In the genomic region with DNA sequence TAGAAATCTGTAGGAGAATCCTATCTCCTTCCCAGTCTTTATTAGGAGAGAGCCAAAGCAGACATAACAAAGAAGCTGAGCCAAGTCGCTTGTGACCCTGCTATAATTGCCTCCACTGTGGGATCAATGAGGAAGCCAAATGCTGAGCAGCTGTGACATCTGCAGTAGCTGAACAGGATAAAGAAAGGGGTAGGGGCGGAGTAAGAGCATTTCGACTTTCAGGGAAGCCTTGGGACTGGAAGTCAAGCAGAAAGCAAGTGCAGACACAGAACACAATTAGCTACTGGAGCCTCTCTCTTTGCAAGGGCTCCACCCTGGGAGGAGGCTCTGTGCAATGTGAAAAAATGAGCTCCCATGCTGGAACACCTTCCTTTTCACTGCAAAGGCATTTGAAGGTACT, we compare ENCODE assay signal across 22 cellular contexts.
DNase-seq lines count a peak whose midpoint lies in the region; ATAC-seq and TF ChIP-seq lines count a peak whose summit lies in the region.
"Had no signal": no experiment of that assay in that cellular context is flagged by ENCODE, and none has a peak within 500 bp of the region (broad histone marks: within the 10 kb centered on the region; RNA-seq: fewer than 3 reads in every experiment).

No MANE protein-coding gene starts in this region.

- H3K9me3 Mint-ChIP-seq in MCF 10A (ENCODE audit: unreplicated experiment) = no peaks in the 10 kb centered on the region
- H3K9me3 Mint-ChIP-seq in WTC11 = no peaks in the 10 kb centered on the region
- H3K9me3 Mint-ChIP-seq: activated naive CD8-positive, alpha-beta T cell treated with anti-CD3 and anti-CD28 coated beads for 36 hours; activated T-helper 1 cell treated with anti-CD3 and anti-CD28 coated beads, Interleukin-12 subunit alpha, Interleukin-12 subunit beta, Interleukin-2, Interleukin-4 antibody, amounts not matched to agents 30 ng/mL and 10 ng/mL and 1 ng/mL, durations not matched to agents 14 hours and 24 hours and 36 hours; HFFc6 had no signal

- H3K27me3 Mint-ChIP-seq in MCF 10A (ENCODE audit: insufficient read depth, unreplicated experiment) (no peaks in the 10 kb centered on the region), WTC11 (ENCODE audit: low read depth) (no peaks in the 10 kb centered on the region; the same call in 1 of the 2 replicates)

- H4K20me1 ChIP-seq in mammary epithelial cell (ENCODE audit: insufficient read depth, low read length) = no peaks in the 10 kb centered on the region

- H3K9ac ChIP-seq in mammary epithelial cell (ENCODE audit: insufficient read depth, low read length) = no peak overlapping the region
- H3K9ac ChIP-seq in colonic mucosa (ENCODE audit: low read depth in 2 of 2, low read length in 2 of 2) = no peak overlapping the region

- H3K4me1 ChIP-seq in mammary epithelial cell (ENCODE audit: insufficient read depth, low read length) (no peaks in the 10 kb centered on the region), adrenal gland (replicated peaks in 1 of 2) (no peaks in the 10 kb centered on the region), sigmoid colon (no peaks in the 10 kb centered on the region), colonic mucosa (no peaks in the 10 kb centered on the region)
- H3K4me1 ChIP-seq: psoas muscle, spleen had no signal

- peak overlapping the region; percentile 22 for H2AFZ ChIP-seq in mammary epithelial cell (ENCODE audit: low read depth, low read length)

- dilution Hi-C loops in mammary epithelial cell (cut with HindIII; ENCODE audit: low sequenced_read_pairs) = no loop called here

- peak; percentile 71 for ATAC-seq in WTC11
- ATAC-seq: psoas muscle had no signal

- no peak for DNase-seq in mammary epithelial cell
- DNase-seq in MCF 10A (ENCODE audit: unreplicated experiment) = no peak
- no peak for DNase-seq in WTC11 (ENCODE audit: low spot score)
- peak; percentile 5 for DNase-seq in medulla oblongata (ENCODE audit: extremely low spot score)
- no peak for DNase-seq in adrenal gland
- DNase-seq in MV-4-11 (lab: John Stamatoyannopoulos, UW) = no peak
- no peak for DNase-seq in sigmoid colon
- no peak for DNase-seq in colonic mucosa
- DNase-seq: activated naive CD8-positive, alpha-beta T cell treated with anti-CD3 and anti-CD28 coated beads for 36 hours; brain microvascular endothelial cell; DMS153; HFFc6; mesenchymal stem cell; NCI-H1105; NK-92 treated with Interleukin-12 subunit alpha and Interleukin-12 subunit beta, amount 100 ng/mL, for 24 hours; psoas muscle; RPMI8226; spleen had no signal

- H3K36me3 ChIP-seq in mammary epithelial cell (ENCODE audit: insufficient read depth, low read length) (no peaks in the 10 kb centered on the region), adrenal gland (replicated peaks in 1 of 2) (no peaks in the 10 kb centered on the region), sigmoid colon (no peaks in the 10 kb centered on the region), colonic mucosa (no peaks in the 10 kb centered on the region)
- H3K36me3 ChIP-seq: brain microvascular endothelial cell, spleen, vagina had no signal

- H3K4me3 Mint-ChIP-seq in MCF 10A (ENCODE audit: unreplicated experiment) (no peak overlapping the region), WTC11 (no peak overlapping the region)
- H3K4me3 Mint-ChIP-seq: activated naive CD8-positive, alpha-beta T cell treated with anti-CD3 and anti-CD28 coated beads for 36 hours; activated T-helper 1 cell treated with anti-CD3 and anti-CD28 coated beads, Interleukin-12 subunit alpha, Interleukin-12 subunit beta, Interleukin-2, Interleukin-4 antibody, amounts not matched to agents 30 ng/mL and 10 ng/mL and 1 ng/mL, durations not matched to agents 14 hours and 24 hours and 36 hours; HFFc6 had no signal

- 71% methylated on average over 2 of the region's 3 CpGs for WGBS in mammary epithelial cell (ENCODE audit: low coverage, missing lambda C conversion rate)
- WGBS in adrenal gland, 4 donors = 19 to 27% (median 24%) methylated on average over 3 of the region's 3 CpGs
- WGBS in sigmoid colon, 2 donors = 6 to 18% methylated on average over 3 of the region's 3 CpGs

- TF ChIP-seq POLR2A in adrenal gland (IDR thresholded peaks at IDR 0.05) = no peak
- TF ChIP-seq POLR2A in sigmoid colon (IDR thresholded peaks at IDR 0.05) = no peak

- H3K4me2 ChIP-seq in mammary epithelial cell (ENCODE audit: insufficient read depth, low read depth, low read length) = no peak overlapping the region

- TF ChIP-seq CTCF in mammary epithelial cell (conservative IDR thresholded peaks at IDR 0.05 in 1 of 2, IDR thresholded peaks at IDR 0.05 in 1 of 2; ENCODE audit: extremely low read depth in 1 of 2, insufficient read depth in 1 of 2, low read depth in 1 of 2, low read length in 2 of 2) (no peak), MCF 10A (IDR thresholded peaks at IDR 0.05; ENCODE audit: unreplicated experiment) (no peak), WTC11 (IDR thresholded peaks at IDR 0.05) (no peak), adrenal gland (IDR thresholded peaks at IDR 0.05) (no peak), sigmoid colon (IDR thresholded peaks at IDR 0.05) (no peak), colonic mucosa (IDR thresholded peaks at IDR 0.05) (no peak)

- H3K4me1 Mint-ChIP-seq in MCF 10A (ENCODE audit: insufficient read depth, unreplicated experiment) (peaks cover 6% of the 10 kb centered on the region), WTC11 (peaks cover 42% of the 10 kb centered on the region)
- H3K4me1 Mint-ChIP-seq: activated naive CD8-positive, alpha-beta T cell treated with anti-CD3 and anti-CD28 coated beads for 36 hours had no signal

- H3K36me3 Mint-ChIP-seq in MCF 10A (ENCODE audit: insufficient read depth, unreplicated experiment) (no peaks in the 10 kb centered on the region), WTC11 (no peaks in the 10 kb centered on the region)
- H3K36me3 Mint-ChIP-seq: activated naive CD8-positive, alpha-beta T cell treated with anti-CD3 and anti-CD28 coated beads for 36 hours had no signal

- intact Hi-C loops in mammary epithelial cell (cut with micrococcal nuclease) (no loop called here), MCF 10A (cut with micrococcal nuclease) (no loop called here), adrenal gland (cut with DNase I) (no loop called here), sigmoid colon (cut with DNase I) (no loop called here), colonic mucosa (cut with DNase I) (no loop called here)

- BruUV-seq in mammary epithelial cell (replicated peaks; lab: Mats Ljungman, UMichigan) (no TSS peak), MCF 10A (replicated peaks; lab: Mats Ljungman, UMichigan) (no TSS peak)

- TF ChIP-seq EP300 in sigmoid colon (IDR thresholded peaks at IDR 0.05) = no peak

- H3K9me3 ChIP-seq in mammary epithelial cell (replicated peaks; ENCODE audit: insufficient read depth, low read length) = no peaks in the 10 kb centered on the region
- no peaks in the 10 kb centered on the region for H3K9me3 ChIP-seq in adrenal gland (replicated peaks in 1 of 3)
- H3K9me3 ChIP-seq in sigmoid colon = no peaks in the 10 kb centered on the region
- no peaks in the 10 kb centered on the region for H3K9me3 ChIP-seq in colonic mucosa
- H3K9me3 ChIP-seq: psoas muscle, spleen, vagina had no signal

- H3K27ac ChIP-seq in mammary epithelial cell (ENCODE audit: insufficient read depth, low read depth, low read length) (no peak overlapping the region), adrenal gland (no peak overlapping the region), sigmoid colon (no peak overlapping the region), colonic mucosa (no peak overlapping the region)
- H3K27ac ChIP-seq: brain microvascular endothelial cell, C4-2B, coronary artery, psoas muscle, spleen, vagina had no signal

- H3K4me3 ChIP-seq in mammary epithelial cell (replicated peaks in 1 of 3; ENCODE audit: insufficient read depth in 1 of 3, low read depth in 2 of 3, low read length in 3 of 3) = no peak overlapping the region
- no peak overlapping the region for H3K4me3 ChIP-seq in adrenal gland
- no peak overlapping the region for H3K4me3 ChIP-seq in sigmoid colon
- no peak overlapping the region for H3K4me3 ChIP-seq in colonic mucosa
- H3K4me3 ChIP-seq: coronary artery, psoas muscle, spleen, vagina had no signal

- in situ Hi-C loops in mammary epithelial cell (cut with MboI; ENCODE audit: low sequenced_read_pairs in 2 of 2) = no loop called here

- H3K27ac Mint-ChIP-seq in MCF 10A (ENCODE audit: low read depth, unreplicated experiment) = no peak overlapping the region
- no peak overlapping the region for H3K27ac Mint-ChIP-seq in WTC11
- H3K27ac Mint-ChIP-seq: activated naive CD8-positive, alpha-beta T cell treated with anti-CD3 and anti-CD28 coated beads for 36 hours; activated T-helper 1 cell treated with anti-CD3 and anti-CD28 coated beads, Interleukin-12 subunit alpha, Interleukin-12 subunit beta, Interleukin-2, Interleukin-4 antibody, amounts not matched to agents 30 ng/mL and 10 ng/mL and 1 ng/mL, durations not matched to agents 14 hours and 24 hours and 36 hours; HFFc6 had no signal

- CTCF ChIA-PET in mammary epithelial cell (lab: Charles Lee; ENCODE audit: low non-redundant PET) = interaction anchor here (0.5 kb wide), 1 partner anchor 41 kb away, joined by 25 read pairs; no protein-coding TSS in a partner anchor
- CTCF ChIA-PET in MCF 10A (lab: Yijun Ruan, JAX) = interaction anchor here (0.6 kb wide), 1 partner anchor 360 kb away, joined by 3 read pairs; no protein-coding TSS in a partner anchor
- CTCF ChIA-PET in WTC11 (lab: Charles Lee) = interaction anchor here (0.9 to 2.5 kb wide), 5 partner anchors 19 to 218 kb away, joined by 3 to 10 read pairs (median 4); no protein-coding TSS in a partner anchor

- H3K27me3 ChIP-seq in mammary epithelial cell (ENCODE audit: insufficient read depth, low read length) (no peaks in the 10 kb centered on the region), adrenal gland (no peaks in the 10 kb centered on the region), sigmoid colon (no peaks in the 10 kb centered on the region), colonic mucosa (no peaks in the 10 kb centered on the region)
- H3K27me3 ChIP-seq: brain microvascular endothelial cell, vagina had no signal

- POLR2A ChIA-PET in MCF 10A (lab: Yijun Ruan, JAX) = no interaction called here
- POLR2A ChIA-PET in WTC11 (lab: Charles Lee) = interaction anchor here (0.8 kb wide), 1 partner anchor 9 kb away, joined by 4 read pairs; no protein-coding TSS in a partner anchor

- H3K79me2 ChIP-seq in mammary epithelial cell (ENCODE audit: insufficient read depth, low read length) = no peaks in the 10 kb centered on the region

TF ChIP-seq in WTC11, 78 proteins besides CTCF, POLR2A, EP300 and RAD21 (continues in another document):
- TF ChIP-seq, protein P1, sequence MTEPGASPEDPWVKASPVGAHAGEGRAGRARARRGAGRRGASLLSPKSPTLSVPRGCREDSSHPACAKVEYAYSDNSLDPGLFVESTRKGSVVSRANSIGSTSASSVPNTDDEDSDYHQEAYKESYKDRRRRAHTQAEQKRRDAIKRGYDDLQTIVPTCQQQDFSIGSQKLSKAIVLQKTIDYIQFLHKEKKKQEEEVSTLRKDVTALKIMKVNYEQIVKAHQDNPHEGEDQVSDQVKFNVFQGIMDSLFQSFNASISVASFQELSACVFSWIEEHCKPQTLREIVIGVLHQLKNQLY (CRISPR knock-in tag; IDR thresholded peaks at IDR 0.05) = no peak
- TF ChIP-seq NFE2L1 (CRISPR knock-in tag; IDR thresholded peaks at IDR 0.05) = no peak
- no peak for TF ChIP-seq PRRX2 (CRISPR knock-in tag; IDR thresholded peaks at IDR 0.05)
- no peak for TF ChIP-seq ZNF138 (CRISPR knock-in tag; conservative IDR thresholded peaks at IDR 0.05)
